Comparison of ENCODE assay signal across 18 cellular contexts in the genomic region with DNA sequence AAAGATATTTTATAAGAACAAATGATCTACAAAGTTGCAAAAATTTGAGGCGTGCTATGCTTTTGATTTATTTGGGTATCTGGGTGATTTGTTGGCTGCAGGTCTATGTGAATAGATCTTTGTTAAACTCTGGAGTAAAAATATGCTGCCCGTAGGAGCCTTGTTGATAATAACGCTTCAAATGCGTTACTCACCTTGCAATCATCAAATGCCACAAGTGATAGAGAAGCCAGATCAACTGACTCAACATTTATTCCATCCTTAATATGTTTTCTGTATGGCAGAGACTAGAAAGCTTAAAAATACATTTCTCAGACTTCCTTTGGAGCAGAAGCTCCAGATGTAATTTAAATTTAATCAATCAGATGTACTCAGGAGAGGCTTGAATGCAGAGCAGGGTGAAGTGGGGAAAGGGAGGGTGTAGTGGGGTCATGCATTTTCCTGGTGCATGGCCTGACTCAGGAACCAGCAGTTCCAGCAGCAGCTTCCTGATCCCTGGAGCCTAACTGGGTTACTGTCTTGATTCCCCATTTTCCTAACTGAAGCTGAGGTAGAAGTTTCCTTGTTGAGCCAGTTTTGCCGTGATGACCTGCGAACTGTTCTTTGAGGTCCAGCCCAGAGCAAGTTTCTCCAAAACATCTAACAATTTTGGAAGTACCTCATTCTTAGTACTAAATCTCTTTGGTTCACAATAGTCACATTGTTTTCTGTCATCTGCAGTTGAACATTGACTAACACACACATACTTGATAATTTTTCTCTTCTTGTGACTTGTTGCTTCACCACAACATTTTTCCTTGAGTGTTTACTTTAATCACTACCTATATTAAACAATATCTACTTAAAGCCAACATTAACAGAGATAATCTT.
DNase-seq lines count a peak whose midpoint lies in the region; ATAC-seq, FAIRE-seq and TF ChIP-seq lines count a peak whose summit lies in the region.
"Had no signal": no experiment of that assay in that cellular context is flagged by ENCODE, and none has a peak within 500 bp of the region (broad histone marks: within the 10 kb centered on the region; RNA-seq: fewer than 3 reads in every experiment).

No MANE protein-coding gene starts in this region.

- ATAC-seq in GM23338, result no peak
- ATAC-seq in activated naive CD4-positive, alpha-beta T cell treated with anti-CD3 and anti-CD28 coated beads, Interleukin-2, amount 50 U/mL, for 72 hours, result no peak
- ATAC-seq: activated CD8-positive, alpha-beta memory T cell treated with anti-CD3 and anti-CD28 coated beads, Interleukin-2, amount 10 ng/mL, durations not matched to agents 7 days and 5 days; left colon had no signal

- H3K27ac Mint-ChIP-seq in GM23338, result no peak overlapping the region
- no peak overlapping the region for H3K27ac Mint-ChIP-seq in activated naive CD4-positive, alpha-beta T cell treated with anti-CD3 and anti-CD28 coated beads, Interleukin-2, amount 50 U/mL, for 72 hours
- H3K27ac Mint-ChIP-seq: activated CD8-positive, alpha-beta memory T cell treated with anti-CD3 and anti-CD28 coated beads, Interleukin-2, amount 10 ng/mL, durations not matched to agents 7 days and 5 days; CD4-positive, CD25-positive, alpha-beta regulatory T cell had no signal

- intact Hi-C loops in testis (cut with DNase I; ENCODE audit: low total_unique reads), result no loop called here

- TF ChIP-seq CTCF in GM23338 (conservative IDR thresholded peaks at IDR 0.05; ENCODE audit: low read depth in 2 of 2) (no peak), testis (IDR thresholded peaks at IDR 0.05) (no peak), Peyer's patch (IDR thresholded peaks at IDR 0.05) (no peak)

- H3K9me2 ChIP-seq in GM23338 (ENCODE audit: insufficient read depth), result peaks cover 3% of the 10 kb centered on the region; the same call in 1 of the 2 replicates

- no peaks in the 10 kb centered on the region for H3K9me3 Mint-ChIP-seq in GM23338
- H3K9me3 Mint-ChIP-seq in activated naive CD4-positive, alpha-beta T cell treated with anti-CD3 and anti-CD28 coated beads, Interleukin-2, amount 50 U/mL, for 72 hours, result peaks cover 0 to 8% of the 10 kb centered on the region in 2 donors
- H3K9me3 Mint-ChIP-seq: central memory CD8-positive, alpha-beta T cell had no signal

- no peaks in the 10 kb centered on the region for H3K27me3 ChIP-seq in GM23338 (ENCODE audit: insufficient read depth)
- no peaks in the 10 kb centered on the region for H3K27me3 ChIP-seq in testis
- H3K27me3 ChIP-seq in Peyer's patch, result no peaks in the 10 kb centered on the region

- H3K4me3 ChIP-seq in GM23338 (no peak overlapping the region), testis (no peak overlapping the region), Peyer's patch (no peak overlapping the region)
- H3K4me3 ChIP-seq: thoracic aorta had no signal

- H3K4me1 Mint-ChIP-seq in GM23338, result no peaks in the 10 kb centered on the region
- H3K4me1 Mint-ChIP-seq: activated CD8-positive, alpha-beta memory T cell treated with anti-CD3 and anti-CD28 coated beads, Interleukin-2, amount 10 ng/mL, durations not matched to agents 7 days and 5 days; CD4-positive, CD25-positive, alpha-beta regulatory T cell; central memory CD8-positive, alpha-beta T cell had no signal

- no peak overlapping the region for H3K4me3 Mint-ChIP-seq in GM23338
- H3K4me3 Mint-ChIP-seq: activated CD8-positive, alpha-beta memory T cell treated with anti-CD3 and anti-CD28 coated beads, Interleukin-2, amount 10 ng/mL, durations not matched to agents 7 days and 5 days; CD4-positive, CD25-positive, alpha-beta regulatory T cell; central memory CD8-positive, alpha-beta T cell had no signal

- no peak for DNase-seq in GM23338 (ENCODE audit: low spot score)
- peak; percentile 50 for DNase-seq in RCC 7860 (ENCODE audit: low spot score)
- peak; percentile 11 for DNase-seq in fibroblast of peridontal ligament (ENCODE audit: extremely low read depth)
- peak; percentile 19 for DNase-seq in testis
- no peak for DNase-seq in activated naive CD4-positive, alpha-beta T cell treated with anti-CD3 and anti-CD28 coated beads, Interleukin-2, amount 50 U/mL, for 72 hours (ENCODE audit: low spot score in 2 of 2)
- no peak for DNase-seq in activated CD8-positive, alpha-beta memory T cell treated with anti-CD3 and anti-CD28 coated beads, Interleukin-2, amount 50 U/mL, for 48 hours
- DNase-seq in Peyer's patch, result no peak
- DNase-seq: activated CD4-positive, CD25-positive, alpha-beta regulatory T cell; activated CD8-positive, alpha-beta memory T cell treated with anti-CD3 and anti-CD28 coated beads, Interleukin-2, amount 10 ng/mL, durations not matched to agents 7 days and 5 days; activated naive CD4-positive, alpha-beta T cell treated with Interleukin-2 at 50 U/mL for 16 hours; CD4-positive, CD25-positive, alpha-beta regulatory T cell; left colon; NCI-H1417 treated with DMSO at 0.1 percent for 48 hours; NCI-H2227 treated with DMSO at 0.1 percent for 48 hours; posterior cingulate gyrus had no signal

- no peak overlapping the region for H3K27ac ChIP-seq in GM23338 (ENCODE audit: low read depth)
- H3K27ac ChIP-seq in testis, result no peak overlapping the region
- H3K27ac ChIP-seq in Peyer's patch, result no peak overlapping the region
- H3K27ac ChIP-seq: thoracic aorta had no signal

- H3K4me2 ChIP-seq in GM23338, result no peak overlapping the region

- TF ChIP-seq POLR2A in testis (IDR thresholded peaks at IDR 0.05) (no peak), Peyer's patch (IDR thresholded peaks at IDR 0.05) (no peak)

- no peaks in the 10 kb centered on the region for H3K79me2 ChIP-seq in GM23338 (replicated peaks; ENCODE audit: insufficient read depth)

- H3K9me3 ChIP-seq in testis (no peaks in the 10 kb centered on the region), Peyer's patch (no peaks in the 10 kb centered on the region)
- H3K9me3 ChIP-seq: thoracic aorta had no signal

- no peaks in the 10 kb centered on the region for H3K27me3 Mint-ChIP-seq in GM23338 (ENCODE audit: insufficient read depth, low read depth, poor library complexity)
- H3K27me3 Mint-ChIP-seq: activated CD8-positive, alpha-beta memory T cell treated with anti-CD3 and anti-CD28 coated beads, Interleukin-2, amount 10 ng/mL, durations not matched to agents 7 days and 5 days; CD4-positive, CD25-positive, alpha-beta regulatory T cell; central memory CD8-positive, alpha-beta T cell had no signal

- H2AFZ ChIP-seq in GM23338, result peak overlapping the region; percentile 74

- H3K4me1 ChIP-seq in GM23338 (ENCODE audit: insufficient read depth), result no peaks in the 10 kb centered on the region
- no peaks in the 10 kb centered on the region for H3K4me1 ChIP-seq in testis
- no peaks in the 10 kb centered on the region for H3K4me1 ChIP-seq in Peyer's patch

- WGBS in testis, 2 donors, result 71 to 79% methylated on average over 6 of the region's 6 CpGs

- peak; percentile 48 for FAIRE-seq in RCC 7860 (lab: Jason Lieb, UNC)
- FAIRE-seq: G401.6 had no signal

- no peaks in the 10 kb centered on the region for H3K36me3 ChIP-seq in GM23338 (ENCODE audit: insufficient read depth)
- no peaks in the 10 kb centered on the region for H3K36me3 ChIP-seq in testis (ENCODE audit: low read depth, missing control alignments)
- H3K36me3 ChIP-seq in Peyer's patch, result no peaks in the 10 kb centered on the region
- H3K36me3 ChIP-seq: thoracic aorta had no signal

- no peaks in the 10 kb centered on the region for H4K20me1 ChIP-seq in GM23338 (replicated peaks; ENCODE audit: insufficient read depth)

- no peaks in the 10 kb centered on the region for H3K36me3 Mint-ChIP-seq in GM23338 (ENCODE audit: low read depth)
- no peaks in the 10 kb centered on the region for H3K36me3 Mint-ChIP-seq in activated naive CD4-positive, alpha-beta T cell treated with anti-CD3 and anti-CD28 coated beads, Interleukin-2, amount 50 U/mL, for 72 hours
- H3K36me3 Mint-ChIP-seq: activated CD8-positive, alpha-beta memory T cell treated with anti-CD3 and anti-CD28 coated beads, Interleukin-2, amount 10 ng/mL, durations not matched to agents 7 days and 5 days; CD4-positive, CD25-positive, alpha-beta regulatory T cell had no signal

- no peaks in the 10 kb centered on the region for H3F3A ChIP-seq in GM23338 (replicated peaks; ENCODE audit: low read depth)

TF ChIP-seq in GM23338, 12 proteins besides CTCF, POLR2A, EP300 and RAD21 (continues in another document):
- TF ChIP-seq CREB1 (CRISPR knock-in tag; IDR thresholded peaks at IDR 0.05; ENCODE audit: low read depth), result no peak
- no peak for TF ChIP-seq EZH2phosphoT487 (IDR thresholded peaks at IDR 0.05; ENCODE audit: unreplicated experiment)
- TF ChIP-seq ZNF114 (CRISPR knock-in tag; IDR thresholded peaks at IDR 0.05), result no peak

Comparison
In these comparisons a context has a peak if more than half of its experiments do, and no peak if none do; other contexts are left out.
1. DNase-seq: peak in RCC 7860 (single experiment), fibroblast of peridontal ligament (single experiment) and testis (single experiment); none in GM23338 (single experiment), activated naive CD4-positive, alpha-beta T cell treated with anti-CD3 and anti-CD28 coated beads, Interleukin-2, amount 50 U/mL, for 72 hours (0 of 2), activated CD8-positive, alpha-beta memory T cell treated with anti-CD3 and anti-CD28 coated beads, Interleukin-2, amount 50 U/mL, for 48 hours (single experiment) and Peyer's patch (0 of 3).